Comparison of ENCODE assay signal across 2 cellular contexts in genomic region chr15:74138642-74139041, GRCh38.
TF ChIP-seq lines count a peak whose summit lies in the region.

No MANE protein-coding gene starts in this region.

TF ChIP-seq in H1, 55 proteins besides CTCF, POLR2A, EP300 and RAD21:
- no peak for TF ChIP-seq SIRT6 (IDR thresholded peaks at IDR 0.05; ENCODE audit: low read length)
- TF ChIP-seq EGR1 (IDR thresholded peaks at IDR 0.05; ENCODE audit: borderline replicate concordance, low read depth, low read length) = no peak
- TF ChIP-seq CBX5 (IDR thresholded peaks at IDR 0.05; ENCODE audit: low read depth, low read length) = no peak
- TF ChIP-seq CEBPB (IDR thresholded peaks at IDR 0.05; ENCODE audit: low read depth, low read length) = no peak
- TF ChIP-seq E2F6 (IDR thresholded peaks at IDR 0.05) = no peak

TF ChIP-seq in SK-N-SH, 30 proteins besides CTCF, POLR2A, EP300 and RAD21:
- TF ChIP-seq USF1 (IDR thresholded peaks at IDR 0.05; ENCODE audit: borderline replicate concordance, low read depth) (no peak), TAF1 (IDR thresholded peaks at IDR 0.05; ENCODE audit: borderline replicate concordance, low read depth, low read length) (no peak), MAX (IDR thresholded peaks at IDR 0.05; ENCODE audit: low read depth) (no peak), ELF1 (IDR thresholded peaks at IDR 0.05) (no peak), GABPA (IDR thresholded peaks at IDR 0.05; ENCODE audit: low read depth) (no peak), TEAD4 (IDR thresholded peaks at IDR 0.05; ENCODE audit: borderline replicate concordance, insufficient read depth) (no peak)
